Comparison of ENCODE assay signal across 23 cellular contexts in the genomic region with DNA sequence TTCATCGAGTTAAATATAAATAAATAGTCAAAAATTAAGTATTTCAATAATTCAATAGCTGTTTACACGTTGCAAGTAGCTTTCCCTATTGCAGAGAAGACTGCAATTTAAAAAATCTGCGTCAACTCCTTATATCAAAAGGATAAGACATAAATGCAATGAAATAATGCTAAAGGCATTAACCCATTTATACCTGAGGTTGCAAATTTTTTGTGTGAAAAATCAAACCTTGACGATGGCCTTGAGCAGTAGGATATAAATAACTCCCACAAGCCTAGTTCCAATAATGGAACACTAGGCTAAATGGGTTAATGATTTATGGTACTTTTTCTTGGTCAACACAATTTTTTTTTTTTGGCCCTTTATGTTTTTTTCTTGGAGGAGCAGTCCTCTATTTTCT.
DNase-seq lines count a peak whose midpoint lies in the region; ATAC-seq, FAIRE-seq and TF ChIP-seq lines count a peak whose summit lies in the region.
"Had no signal": no experiment of that assay in that cellular context is flagged by ENCODE, and none has a peak within 500 bp of the region (broad histone marks: within the 10 kb centered on the region; RNA-seq: fewer than 3 reads in every experiment).

No MANE protein-coding gene starts in this region.

- H3K4me3 ChIP-seq in HepG2 (replicated peaks in 1 of 3; ENCODE audit: insufficient read depth in 1 of 3, low read depth in 2 of 3, low read length in 3 of 3) (no peak overlapping the region), right lobe of liver (no peak overlapping the region)
- H3K4me3 ChIP-seq: BLaER1 had no signal

- H3K9me3 ChIP-seq in HepG2 (ENCODE audit: low read length) (no peaks in the 10 kb centered on the region), right lobe of liver (no peaks in the 10 kb centered on the region)
- H3K9me3 ChIP-seq: BE2C, BLaER1, Caco-2 had no signal

- in situ Hi-C loops in HepG2 (cut with HindIII; ENCODE audit: extremely low pct_ligation_motif_present, low pct_unique_long_range_greater_than_20kb) = no loop called here

- 96% methylated on average over 4 of the region's 4 CpGs for WGBS in HepG2 (ENCODE audit: low lambda C conversion rate)
- 96% methylated on average over 4 of the region's 4 CpGs for WGBS in right lobe of liver (ENCODE audit: insufficient coverage, low coverage, low lambda C conversion rate, missing lambda C conversion rate)

- ATAC-seq in HepG2 = no peak
- no peak for ATAC-seq in right lobe of liver
- no peak for ATAC-seq in WTC11

- no peak overlapping the region for H2AFZ ChIP-seq in HepG2 (ENCODE audit: low read length)

- peaks cover 10% of the 10 kb centered on the region for H3K4me1 Mint-ChIP-seq in WTC11
- peaks cover 23% of the 10 kb centered on the region for H3K4me1 Mint-ChIP-seq in glutamatergic neuron (ENCODE audit: low read depth, unreplicated experiment)
- H3K4me1 Mint-ChIP-seq: CD4-positive, alpha-beta memory T cell; CD4-positive, CD25-positive, alpha-beta regulatory T cell; CD8-positive, alpha-beta memory T cell had no signal

- POLR2A ChIA-PET in HepG2 (lab: Yijun Ruan, JAX) (no interaction called here), WTC11 (lab: Charles Lee) (no interaction called here)

- H3K36me3 ChIP-seq in HepG2 (replicated peaks in 1 of 2; ENCODE audit: control insufficient read depth in 1 of 2, insufficient read depth in 2 of 2, low read length in 2 of 2) (peaks cover 7 to 15% of the 10 kb centered on the region in 2 experiments), right lobe of liver (peaks cover 0 to 4% (median 0%) of the 10 kb centered on the region in 4 donors)

- H3K27ac Mint-ChIP-seq in WTC11 (0 out of 2 replicates have a peak overlapping the region, but pooled peaks have one; percentile 52), glutamatergic neuron (ENCODE audit: unreplicated experiment) (peak overlapping the region; percentile 62)
- H3K27ac Mint-ChIP-seq: CD14-positive monocyte; CD4-positive, alpha-beta memory T cell; CD4-positive, CD25-positive, alpha-beta regulatory T cell; CD8-positive, alpha-beta memory T cell had no signal

- H4K20me1 ChIP-seq in HepG2 (ENCODE audit: insufficient read depth, low read length) = no peaks in the 10 kb centered on the region
- H4K20me1 ChIP-seq: BLaER1 had no signal

- TF ChIP-seq CTCF in HepG2 (CRISPR knock-in tag; IDR thresholded peaks at IDR 0.05) (no peak), right lobe of liver (IDR thresholded peaks at IDR 0.05) (no peak), WTC11 (IDR thresholded peaks at IDR 0.05) (no peak), glutamatergic neuron (IDR thresholded peaks at IDR 0.05; ENCODE audit: partially characterized antibody, unreplicated experiment) (no peak)

- H3K4me1 ChIP-seq in HepG2 (ENCODE audit: insufficient read depth, low read length) (no peaks in the 10 kb centered on the region), right lobe of liver (no peaks in the 10 kb centered on the region)
- H3K4me1 ChIP-seq: BE2C, BLaER1, Caco-2 had no signal

- DNase-seq in HepG2 (ENCODE audit: low spot score) = no peak
- DNase-seq in right lobe of liver = no peak
- no peak for DNase-seq in WTC11 (ENCODE audit: low spot score)
- DNase-seq in glutamatergic neuron = no peak
- DNase-seq in mesenteric fat pad (ENCODE audit: low spot score) = no peak
- no peak for DNase-seq in globus pallidus (ENCODE audit: low spot score)
- DNase-seq: ACHN; BE2C; C1 segment of cervical spinal cord; Caco-2; Calu3; CD4-positive, alpha-beta memory T cell; CD4-positive, CD25-positive, alpha-beta regulatory T cell; CD8-positive, alpha-beta memory T cell; DMS79 treated with DMSO at 0.1 percent for 48 hours; GF-D8 had no signal

- no TSS peak for BruUV-seq in HepG2 (replicated peaks; lab: Mats Ljungman, UMichigan)

- H3K9me3 Mint-ChIP-seq in WTC11 = no peaks in the 10 kb centered on the region
- H3K9me3 Mint-ChIP-seq in glutamatergic neuron (ENCODE audit: unreplicated experiment) = no peaks in the 10 kb centered on the region
- H3K9me3 Mint-ChIP-seq: CD4-positive, CD25-positive, alpha-beta regulatory T cell; CD8-positive, alpha-beta memory T cell had no signal

- H3K27ac ChIP-seq in HepG2 (ENCODE audit: extremely low read length, insufficient read depth, low read length) (no peak overlapping the region), right lobe of liver (no peak overlapping the region)
- H3K27ac ChIP-seq: 22Rv1, BLaER1 had no signal

- no peak for FAIRE-seq in HepG2 (lab: Jason Lieb, UNC)
- FAIRE-seq: D721Med, G401.6, GM12891, GM19239 had no signal

- no peak overlapping the region for H3K4me2 ChIP-seq in HepG2 (ENCODE audit: low read depth, low read length)
- H3K4me2 ChIP-seq: BLaER1 had no signal

- intact Hi-C loops in HepG2 (cut with micrococcal nuclease; ENCODE audit: unreplicated experiment) = no loop called here
- intact Hi-C loops in right lobe of liver (cut with DNase I) = no loop called here

- H3K27me3 Mint-ChIP-seq in WTC11 (ENCODE audit: low read depth) (no peaks in the 10 kb centered on the region), glutamatergic neuron (ENCODE audit: unreplicated experiment) (no peaks in the 10 kb centered on the region)
- H3K27me3 Mint-ChIP-seq: CD4-positive, alpha-beta memory T cell; CD4-positive, CD25-positive, alpha-beta regulatory T cell; CD8-positive, alpha-beta memory T cell had no signal

- CTCF ChIA-PET in HepG2 (lab: Yijun Ruan, JAX; ENCODE audit: low intra/inter-chr PET ratio, low total read pairs) (no interaction called here), WTC11 (lab: Charles Lee) (no interaction called here)

- H3K4me3 Mint-ChIP-seq in WTC11 (no peak overlapping the region), glutamatergic neuron (ENCODE audit: unreplicated experiment) (no peak overlapping the region)
- H3K4me3 Mint-ChIP-seq: CD14-positive monocyte; CD4-positive, alpha-beta memory T cell; CD4-positive, CD25-positive, alpha-beta regulatory T cell; CD8-positive, alpha-beta memory T cell had no signal

- TF ChIP-seq POLR2A in HepG2 (IDR thresholded peaks at IDR 0.05; ENCODE audit: insufficient read depth in 1 of 2, low read depth in 2 of 2, low read length in 2 of 2) (no peak), right lobe of liver (IDR thresholded peaks at IDR 0.05) (no peak)

- no peak overlapping the region for H3K9ac ChIP-seq in HepG2 (ENCODE audit: insufficient read depth, low read depth, low read length)
- H3K9ac ChIP-seq: BLaER1 had no signal

- TF ChIP-seq RAD21 in HepG2 (CRISPR knock-in tag; IDR thresholded peaks at IDR 0.05) = no peak

- H3K27me3 ChIP-seq in HepG2 (ENCODE audit: control insufficient read depth in 1 of 2, insufficient read depth in 2 of 2, low read length in 2 of 2) (no peaks in the 10 kb centered on the region), right lobe of liver (no peaks in the 10 kb centered on the region)
- H3K27me3 ChIP-seq: BE2C, BLaER1 had no signal

- H3K36me3 Mint-ChIP-seq in WTC11 = peaks cover 3% of the 10 kb centered on the region
- no peaks in the 10 kb centered on the region for H3K36me3 Mint-ChIP-seq in glutamatergic neuron (ENCODE audit: unreplicated experiment)

- TF ChIP-seq EP300 in HepG2 (IDR thresholded peaks at IDR 0.05; ENCODE audit: low read depth in 2 of 2, low read length in 2 of 2) = no peak
- TF ChIP-seq EP300 in HepG2 (CRISPR knock-in tag; IDR thresholded peaks at IDR 0.05; ENCODE audit: borderline replicate concordance) = no peak

- H3K79me2 ChIP-seq in HepG2 (ENCODE audit: insufficient read depth, low read length) = no peaks in the 10 kb centered on the region

TF ChIP-seq in HepG2, 621 proteins besides CTCF, POLR2A, EP300 and RAD21:
- TF ChIP-seq STAT5B (CRISPR knock-in tag; IDR thresholded peaks at IDR 0.05) = no peak
- peak; percentile 65 to 75 for TF ChIP-seq MAFK (conservative IDR thresholded peaks at IDR 0.05 in 1 of 2, IDR thresholded peaks at IDR 0.05 in 1 of 2; ENCODE audit: low read length in 2 of 2)
- TF ChIP-seq HHEX (CRISPR knock-in tag; IDR thresholded peaks at IDR 0.05) = no peak
- peak; percentile 59; the same call in 1 of the 2 replicates for TF ChIP-seq MAFF (IDR thresholded peaks at IDR 0.05; ENCODE audit: low read depth, low read length)
TF ChIP-seq in HepG2: peak in this region for 2.

TF ChIP-seq in WTC11, 78 proteins besides CTCF, POLR2A, EP300 and RAD21 (continues in another document):
- TF ChIP-seq, protein P1, sequence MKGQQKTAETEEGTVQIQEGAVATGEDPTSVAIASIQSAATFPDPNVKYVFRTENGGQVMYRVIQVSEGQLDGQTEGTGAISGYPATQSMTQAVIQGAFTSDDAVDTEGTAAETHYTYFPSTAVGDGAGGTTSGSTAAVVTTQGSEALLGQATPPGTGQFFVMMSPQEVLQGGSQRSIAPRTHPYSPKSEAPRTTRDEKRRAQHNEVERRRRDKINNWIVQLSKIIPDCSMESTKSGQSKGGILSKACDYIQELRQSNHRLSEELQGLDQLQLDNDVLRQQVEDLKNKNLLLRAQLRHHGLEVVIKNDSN (CRISPR knock-in tag; IDR thresholded peaks at IDR 0.05) = no peak
- TF ChIP-seq, protein P2, sequence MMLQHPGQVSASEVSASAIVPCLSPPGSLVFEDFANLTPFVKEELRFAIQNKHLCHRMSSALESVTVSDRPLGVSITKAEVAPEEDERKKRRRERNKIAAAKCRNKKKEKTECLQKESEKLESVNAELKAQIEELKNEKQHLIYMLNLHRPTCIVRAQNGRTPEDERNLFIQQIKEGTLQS (CRISPR knock-in tag; conservative IDR thresholded peaks at IDR 0.05) = no peak
- no peak for TF ChIP-seq OVOL2 (CRISPR knock-in tag; IDR thresholded peaks at IDR 0.05; ENCODE audit: borderline replicate concordance)
- TF ChIP-seq NR3C1 (CRISPR knock-in tag; conservative IDR thresholded peaks at IDR 0.05; ENCODE audit: low read depth) = no peak
- TF ChIP-seq TEAD4 (CRISPR knock-in tag; IDR thresholded peaks at IDR 0.05) = no peak
- no peak for TF ChIP-seq TEAD1 (CRISPR knock-in tag; IDR thresholded peaks at IDR 0.05)
- TF ChIP-seq GABPB1 (CRISPR knock-in tag; IDR thresholded peaks at IDR 0.05) = no peak
- TF ChIP-seq, protein P3, sequence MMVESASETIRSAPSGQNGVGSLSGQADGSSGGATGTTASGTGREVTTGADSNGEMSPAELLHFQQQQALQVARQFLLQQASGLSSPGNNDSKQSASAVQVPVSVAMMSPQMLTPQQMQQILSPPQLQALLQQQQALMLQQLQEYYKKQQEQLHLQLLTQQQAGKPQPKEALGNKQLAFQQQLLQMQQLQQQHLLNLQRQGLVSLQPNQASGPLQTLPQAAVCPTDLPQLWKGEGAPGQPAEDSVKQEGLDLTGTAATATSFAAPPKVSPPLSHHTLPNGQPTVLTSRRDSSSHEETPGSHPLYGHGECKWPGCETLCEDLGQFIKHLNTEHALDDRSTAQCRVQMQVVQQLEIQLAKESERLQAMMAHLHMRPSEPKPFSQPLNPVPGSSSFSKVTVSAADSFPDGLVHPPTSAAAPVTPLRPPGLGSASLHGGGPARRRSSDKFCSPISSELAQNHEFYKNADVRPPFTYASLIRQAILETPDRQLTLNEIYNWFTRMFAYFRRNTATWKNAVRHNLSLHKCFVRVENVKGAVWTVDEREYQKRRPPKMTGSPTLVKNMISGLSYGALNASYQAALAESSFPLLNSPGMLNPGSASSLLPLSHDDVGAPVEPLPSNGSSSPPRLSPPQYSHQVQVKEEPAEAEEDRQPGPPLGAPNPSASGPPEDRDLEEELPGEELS (CRISPR knock-in tag; IDR thresholded peaks at IDR 0.05) = no peak
